Comparison of ENCODE assay signal across 8 cellular contexts in the genomic region with DNA sequence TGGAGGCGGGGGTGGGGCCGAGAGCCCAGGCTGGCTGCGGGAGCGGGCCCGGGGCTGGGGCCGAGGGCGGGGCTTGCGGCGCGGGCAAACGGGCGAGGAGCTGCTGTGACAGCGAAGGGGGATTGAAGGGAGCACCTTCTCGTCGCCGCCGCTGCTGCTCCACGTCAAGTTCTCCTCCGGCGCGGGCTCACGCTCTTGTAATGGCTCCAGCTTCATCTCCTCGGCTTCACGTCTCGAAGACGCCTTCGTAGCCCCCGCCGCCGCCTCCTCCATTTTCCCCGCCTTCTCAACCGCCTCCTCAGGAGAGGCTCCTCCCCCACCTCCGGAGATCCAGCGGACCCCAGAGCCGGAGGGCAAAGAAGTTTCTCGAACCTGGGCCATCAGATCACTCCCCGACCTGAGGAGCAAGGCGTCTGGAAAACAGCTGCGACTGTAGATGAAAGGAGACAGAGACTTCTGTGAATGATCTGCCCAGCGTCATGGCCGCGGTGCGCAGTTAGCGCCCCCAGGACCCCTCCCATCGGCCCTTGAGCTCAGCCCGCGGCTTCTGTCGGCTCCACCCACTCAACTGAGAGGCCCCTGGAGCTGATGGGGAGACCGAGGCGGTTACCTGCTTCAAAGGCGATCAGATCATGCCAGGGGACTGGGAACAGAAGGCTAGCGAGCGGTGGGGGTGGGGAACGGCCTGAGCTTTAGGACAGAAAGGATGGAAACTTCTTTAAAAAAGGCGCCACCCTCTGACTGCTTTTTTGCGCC. TPM values are rescaled to one million over a fixed set of nuclear protein-coding genes. Genes with fewer than 3 reads are reported as not detected.
DNase-seq lines count a peak whose midpoint lies in the region; ATAC-seq and TF ChIP-seq lines count a peak whose summit lies in the region.

No MANE protein-coding gene starts in this region.

- no peaks in the 10 kb centered on the region for H3F3A ChIP-seq in SU-DHL-6 (ENCODE audit: insufficient read depth)

- H3K14ac ChIP-seq in IMR-90 (replicated peaks; ENCODE audit: low read depth, low read length): peak overlapping the region; percentile 77

- TF ChIP-seq CTCF in IMR-90 (conservative IDR thresholded peaks at IDR 0.05; ENCODE audit: low read depth, low read length) (no peak), SU-DHL-6 (IDR thresholded peaks at IDR 0.05; ENCODE audit: insufficient read depth, low read length, poor library complexity, severe bottlenecking) (no peak), adrenal gland (IDR thresholded peaks at IDR 0.05) (no peak), right atrium auricular region (IDR thresholded peaks at IDR 0.05) (no peak), retinal pigment epithelial cell (conservative IDR thresholded peaks at IDR 0.05; ENCODE audit: low read depth, low read length) (no peak)

- no peak overlapping the region for H2AK5ac ChIP-seq in IMR-90 (ENCODE audit: low read depth, low read length)

- H3K9me1 ChIP-seq in IMR-90 (ENCODE audit: insufficient read depth, low read length): no peaks in the 10 kb centered on the region

- peak overlapping the region; percentile 77 for H3K4me2 ChIP-seq in IMR-90 (ENCODE audit: low read depth, low read length)
- peak overlapping the region; percentile 83 for H3K4me2 ChIP-seq in SU-DHL-6 (ENCODE audit: low read depth, low read length, poor library complexity, severe bottlenecking)

- H3K56ac ChIP-seq in IMR-90 (ENCODE audit: extremely low read depth, insufficient read depth, low read length): peak overlapping the region; percentile 78; the same call in 1 of the 2 replicates

- no peaks in the 10 kb centered on the region for H3K79me2 ChIP-seq in SU-DHL-6 (ENCODE audit: insufficient read depth, low read length)

- H3K4me3 ChIP-seq in IMR-90 (ENCODE audit: insufficient read depth, low read depth, low read length): peak overlapping the region; percentile 86
- peak overlapping the region; percentile 62 for H3K4me3 ChIP-seq in SU-DHL-6 (ENCODE audit: insufficient read depth, low read length, poor library complexity, severe bottlenecking)
- peak overlapping the region in 3 of 4 donors; percentile 44 to 51 (median 46) for H3K4me3 ChIP-seq in adrenal gland
- peak overlapping the region; percentile 55 to 63 for H3K4me3 ChIP-seq in right atrium auricular region
- peak overlapping the region; percentile 69 for H3K4me3 ChIP-seq in retinal pigment epithelial cell (ENCODE audit: low read length)

- CTCF ChIA-PET in IMR-90 (lab: Yijun Ruan, JAX): no interaction called here

- H2BK120ac ChIP-seq in IMR-90 (ENCODE audit: low read depth, low read length): peak overlapping the region; percentile 52

- H2BK5ac ChIP-seq in IMR-90 (ENCODE audit: low read depth, low read length, poor library complexity, severe bottlenecking): peak overlapping the region; percentile 66

- dilution Hi-C loops in IMR-90 (cut with HindIII; ENCODE audit: low sequenced_read_pairs, unreplicated experiment): no loop called here

- peak; percentile 33 for DNase-seq in CMK (ENCODE audit: low read depth)
- DNase-seq in IMR-90: peak; percentile 8
- DNase-seq in adrenal gland: peak; percentile 75 to 90 (median 79)
- peak; percentile 75 for DNase-seq in right atrium auricular region (ENCODE audit: low spot score)
- DNase-seq in retinal pigment epithelial cell (ENCODE audit: low read depth): no peak

- H3K36me3 ChIP-seq in IMR-90 (ENCODE audit: control insufficient read depth, insufficient read depth, low read length) (no peaks in the 10 kb centered on the region), SU-DHL-6 (ENCODE audit: low read length) (no peaks in the 10 kb centered on the region), adrenal gland (replicated peaks in 1 of 2) (no peaks in the 10 kb centered on the region), right atrium auricular region (no peaks in the 10 kb centered on the region)

- H3K27ac ChIP-seq in IMR-90 (ENCODE audit: insufficient read depth, low read length) (peak overlapping the region; percentile 93), SU-DHL-6 (ENCODE audit: low read depth, low read length) (peak overlapping the region; percentile 63), adrenal gland (peak overlapping the region; percentile 78 to 98 (median 93)), right atrium auricular region (peak overlapping the region; percentile 92 to 93)

- H2AFZ ChIP-seq in IMR-90 (replicated peaks; ENCODE audit: low read length, poor library complexity) (peak overlapping the region; percentile 95), SU-DHL-6 (ENCODE audit: low read depth, low read length, severe bottlenecking) (peak overlapping the region; percentile 87)

- TF ChIP-seq POLR2A in IMR-90 (IDR thresholded peaks at IDR 0.05; ENCODE audit: low read depth, low read length): no peak
- peak; percentile 27 to 56 for TF ChIP-seq POLR2A in adrenal gland (IDR thresholded peaks at IDR 0.05)

- H2AK9ac ChIP-seq in IMR-90 (replicated peaks; ENCODE audit: low read depth, low read length, poor library complexity): no peak overlapping the region

- no peaks in the 10 kb centered on the region for H3K9me2 ChIP-seq in SU-DHL-6 (replicated peaks; ENCODE audit: insufficient read depth, low read length)

- no peak for TF ChIP-seq RAD21 in IMR-90 (IDR thresholded peaks at IDR 0.05; ENCODE audit: low read length)

- H4K5ac ChIP-seq in IMR-90 (ENCODE audit: low read depth, low read length): peak overlapping the region; percentile 50; the same call in 1 of the 2 replicates

- H2BK20ac ChIP-seq in IMR-90 (ENCODE audit: low read depth, low read length): no peak overlapping the region; the same call in 1 of the 2 replicates

- peak overlapping the region; percentile 49; the same call in 1 of the 2 replicates for H3K18ac ChIP-seq in IMR-90 (ENCODE audit: low read depth, low read length)

- no peaks in the 10 kb centered on the region for H4K20me1 ChIP-seq in IMR-90 (ENCODE audit: insufficient read depth, low read length)
- H4K20me1 ChIP-seq in SU-DHL-6 (ENCODE audit: low read depth, low read length): no peaks in the 10 kb centered on the region

- ATAC-seq in GM21360 (IDR thresholded peaks at IDR 0.05; ENCODE audit: unreplicated experiment) (peak; percentile 41), IMR-90 (ENCODE audit: low read depth) (peak; percentile 82), GM18520 (IDR thresholded peaks at IDR 0.05; ENCODE audit: unreplicated experiment) (no peak)

- in situ Hi-C loops in IMR-90 (cut with MboI; ENCODE audit: low sequenced_read_pairs): loop anchor here (25.0 kb wide), 1 partner anchor 224 kb away; a partner anchor contains a TSS

- H3K4me1 ChIP-seq in IMR-90 (ENCODE audit: control insufficient read depth, insufficient read depth, low read length) (no peaks in the 10 kb centered on the region), adrenal gland (replicated peaks in 1 of 2) (no peaks in the 10 kb centered on the region), right atrium auricular region (peaks cover 0 to 5% of the 10 kb centered on the region in 2 donors)

- H3K9me3 ChIP-seq in IMR-90 (ENCODE audit: control insufficient read depth, insufficient read depth, low read length) (no peaks in the 10 kb centered on the region), SU-DHL-6 (ENCODE audit: insufficient read depth, low read length) (no peaks in the 10 kb centered on the region), adrenal gland (replicated peaks in 1 of 3) (no peaks in the 10 kb centered on the region), right atrium auricular region (no peaks in the 10 kb centered on the region)

- H3K27me3 ChIP-seq in IMR-90 (ENCODE audit: control insufficient read depth, insufficient read depth, low read length) (peaks cover 2% of the 10 kb centered on the region), SU-DHL-6 (ENCODE audit: low read length) (no peaks in the 10 kb centered on the region), adrenal gland (peaks cover 5% of the 10 kb centered on the region), right atrium auricular region (no peaks in the 10 kb centered on the region)

- BruUV-seq in IMR-90 (replicated peaks; lab: Mats Ljungman, UMichigan): no TSS peak

- peak overlapping the region; percentile 11 for H3K4ac ChIP-seq in IMR-90 (ENCODE audit: low read depth, low read length)

- POLR2A ChIA-PET in IMR-90 (lab: Charles Lee; ENCODE audit: unreplicated experiment): no interaction called here

- peak overlapping the region; percentile 88 for H3K9ac ChIP-seq in IMR-90 (ENCODE audit: low read depth, low read length)
- peak overlapping the region; percentile 73 for H3K9ac ChIP-seq in SU-DHL-6 (ENCODE audit: low read length)

- H4K8ac ChIP-seq in IMR-90 (ENCODE audit: low read depth in 2 of 2, low read length in 2 of 2): peak overlapping the region; percentile 80 to 84; a peak in 2 of 4 replicates

- H2BK15ac ChIP-seq in IMR-90 (ENCODE audit: low read depth, low read length): no peak overlapping the region

- intact Hi-C loops in IMR-90 (cut with micrococcal nuclease): no loop called here
- intact Hi-C loops in adrenal gland (cut with DNase I): no loop called here

- H3K79me1 ChIP-seq in IMR-90 (ENCODE audit: low read depth in 1 of 2, low read length in 2 of 2): no peaks in the 10 kb centered on the region

- WGBS in IMR-90 (ENCODE audit: extremely low coverage in 2 of 2, insufficient read length in 1 of 2), 2 experiments: 29% methylated on average over 19 of the region's 56 CpGs; no CpG with 5 or more reads in 1 of the 2 experiments
- WGBS in adrenal gland, 4 donors: 0 to 36% (median 13%) methylated on average over 20 to 56 of the region's 56 CpGs

- H3K23ac ChIP-seq in IMR-90 (ENCODE audit: low read depth, low read length): no peak overlapping the region

- H4K91ac ChIP-seq in IMR-90 (ENCODE audit: insufficient read depth, low read depth, low read length): peak overlapping the region; percentile 44

TF ChIP-seq in IMR-90, 13 proteins besides CTCF, POLR2A, EP300 and RAD21:
- TF ChIP-seq NFE2L2 (IDR thresholded peaks at IDR 0.05; ENCODE audit: low read depth, low read length) (no peak), CHD1 (IDR thresholded peaks at IDR 0.05; ENCODE audit: low read depth, low read length) (no peak), BHLHE40 (IDR thresholded peaks at IDR 0.05; ENCODE audit: low read depth, low read length) (no peak), CEBPB (IDR thresholded peaks at IDR 0.05; ENCODE audit: low read depth, low read length) (no peak)

RNA-seq across cellular contexts. Expression of a gene that starts 0.9 kb away (rescaled TPM):
- total RNA-seq in IMR-90 (2012; rRNA removed) (1.1 and 2.0 TPM in 2 replicates), adrenal gland (10 to 100 TPM in 2 of 8 donors, 1 to 10 TPM in 6; 2.5 to 13.4 (median 6.1) TPM), right atrium auricular region (1 to 10 TPM; 1.7 to 2.2 TPM)
- polyA plus RNA-seq in IMR-90 (2012; rRNA removed) (0.26 and 0.30 TPM in 2 replicates), adrenal gland (1 to 10 TPM; 1.8 to 6.1 (median 2.0) TPM)
- polyA plus RNA-seq in IMR-90 (2012; cell fraction: cytosol; rRNA removed): 0.11 and 0.13 TPM in 2 replicates
- polyA plus RNA-seq in IMR-90 (2012; cell fraction: nucleus; rRNA removed; ENCODE audit: low replicate concordance): 0.32 and 0.86 TPM in 2 replicates

RNA-seq across cellular contexts. Expression of a gene that starts 36.8 kb away (rescaled TPM):
- total RNA-seq in IMR-90 (2012; rRNA removed): 22.4 and 26.7 TPM in 2 replicates
- 29.2 and 31.8 TPM in 2 replicates for polyA plus RNA-seq in IMR-90 (2012; rRNA removed)
- 28.2 and 30.8 TPM in 2 replicates for polyA plus RNA-seq in IMR-90 (2012; cell fraction: cytosol; rRNA removed)
- 9.7 and 16.0 TPM in 2 replicates for polyA plus RNA-seq in IMR-90 (2012; cell fraction: nucleus; rRNA removed; ENCODE audit: low replicate concordance)
- 10 to 100 TPM; 16.8 to 47.9 (median 25.7) TPM for total RNA-seq in adrenal gland
- 10 to 100 TPM in 2 of 3 donors, 1 to 10 TPM in 1; 8.4 to 32.3 (median 15.7) TPM for polyA plus RNA-seq in adrenal gland
- 10 to 100 TPM; 26.7 to 28.2 TPM for total RNA-seq in right atrium auricular region
